In genomic region chr13:65909501-65909900, GRCh38 we compare ENCODE assay signal across 18 cellular contexts.
DNase-seq lines count a peak whose midpoint lies in the region; ATAC-seq and TF ChIP-seq lines count a peak whose summit lies in the region.
"Had no signal": no experiment of that assay in that cellular context is flagged by ENCODE, and none has a peak within 500 bp of the region (broad histone marks: within the 10 kb centered on the region; RNA-seq: fewer than 3 reads in every experiment).

No MANE protein-coding gene starts in this region.

- ATAC-seq in PC-3 (no peak), gastrocnemius medialis (no peak), GM21723 (IDR thresholded peaks at IDR 0.05; ENCODE audit: unreplicated experiment) (no peak)
- ATAC-seq: CD8-positive, alpha-beta T cell had no signal

- H3K4me2 ChIP-seq in PC-3 (ENCODE audit: low read length) (no peak overlapping the region), osteoblast (ENCODE audit: insufficient read depth, low read length) (no peak overlapping the region)
- H3K4me2 ChIP-seq: BLaER1 had no signal

- intact Hi-C loops in PC-3 (cut with micrococcal nuclease) = no loop called here
- intact Hi-C loops in gastrocnemius medialis (cut with DNase I; ENCODE audit: low total_unique reads) = no loop called here

- no peaks in the 10 kb centered on the region for H3F3A ChIP-seq in PC-3 (ENCODE audit: low read length, unreplicated experiment)

- H3K4me3 ChIP-seq in PC-3 (ENCODE audit: low read length) (no peak overlapping the region), osteoblast (ENCODE audit: insufficient read depth, low read length) (no peak overlapping the region), gastrocnemius medialis (no peak overlapping the region)
- H3K4me3 ChIP-seq: BLaER1 had no signal

- H3K27ac ChIP-seq in PC-3 (ENCODE audit: low read length) (no peak overlapping the region), osteoblast (ENCODE audit: low read depth, low read length) (no peak overlapping the region), gastrocnemius medialis (no peak overlapping the region)
- H3K27ac ChIP-seq: BLaER1 had no signal

- POLR2A ChIA-PET in PC-3 (lab: Charles Lee; ENCODE audit: unreplicated experiment) = no interaction called here

- H4K20me1 ChIP-seq in PC-3 (ENCODE audit: low read length) = no peaks in the 10 kb centered on the region
- H4K20me1 ChIP-seq in osteoblast (ENCODE audit: insufficient read depth, low read length) = no peaks in the 10 kb centered on the region
- H4K20me1 ChIP-seq: BLaER1 had no signal

- in situ Hi-C loops in gastrocnemius medialis (cut with MboI; ENCODE audit: low sequenced_read_pairs in 4 of 4) = no loop called here

- peaks cover 27% of the 10 kb centered on the region for H3K4me1 ChIP-seq in PC-3 (ENCODE audit: insufficient read depth, low read length)
- H3K4me1 ChIP-seq in osteoblast (ENCODE audit: insufficient read depth, low read length) = peaks cover 26% of the 10 kb centered on the region
- H3K4me1 ChIP-seq in gastrocnemius medialis = no peaks in the 10 kb centered on the region
- H3K4me1 ChIP-seq: BE2C, BLaER1, Caco-2 had no signal

- no peaks in the 10 kb centered on the region; the same call in 1 of the 2 replicates for H3K36me3 ChIP-seq in PC-3 (ENCODE audit: low read depth, low read length)
- H3K36me3 ChIP-seq in osteoblast (ENCODE audit: insufficient read depth, low read length) = no peaks in the 10 kb centered on the region
- H3K36me3 ChIP-seq in gastrocnemius medialis = no peaks in the 10 kb centered on the region
- H3K36me3 ChIP-seq: BE2C, BLaER1 had no signal

- TF ChIP-seq POLR2A in gastrocnemius medialis (IDR thresholded peaks at IDR 0.05) = no peak

- H3K27me3 ChIP-seq in PC-3 (ENCODE audit: low read length) (no peaks in the 10 kb centered on the region), osteoblast (ENCODE audit: insufficient read depth, low read length) (no peaks in the 10 kb centered on the region), gastrocnemius medialis (no peaks in the 10 kb centered on the region)
- H3K27me3 ChIP-seq: BE2C, BLaER1 had no signal

- CTCF ChIA-PET in PC-3 (lab: Charles Lee) = no interaction called here

- no TSS peak for BruUV-seq in PC-3 (replicated peaks; lab: Mats Ljungman, UMichigan)

- TF ChIP-seq CTCF in PC-3 (conservative IDR thresholded peaks at IDR 0.05; ENCODE audit: low read depth, low read length) (no peak), osteoblast (IDR thresholded peaks at IDR 0.05; ENCODE audit: extremely low read depth, low read depth, low read length) (no peak), gastrocnemius medialis (IDR thresholded peaks at IDR 0.05 in 4 of 5, conservative IDR thresholded peaks at IDR 0.05 in 1 of 5) (no peak)

- no peak overlapping the region for H3K9ac ChIP-seq in PC-3 (ENCODE audit: low read length)
- H3K9ac ChIP-seq: BLaER1 had no signal

- peak; percentile 16 for DNase-seq in PC-3
- DNase-seq in kidney tubule cell (ENCODE audit: low spot score) = peak; percentile 52
- DNase-seq in osteoblast (ENCODE audit: insufficient read length, low spot score, missing footprints) = peak; percentile 22
- DNase-seq in gastrocnemius medialis = no peak
- no peak for DNase-seq in islet precursor cell
- no peak for DNase-seq in NCI-H2196 (lab: John Stamatoyannopoulos, UW; ENCODE audit: unreplicated experiment)
- DNase-seq: 8988T; ACHN; BE2C; C1 segment of cervical spinal cord; Caco-2; Calu3; CD4-positive, CD25-positive, alpha-beta regulatory T cell; CD8-positive, alpha-beta T cell; DMS79 treated with DMSO at 0.1 percent for 48 hours; GF-D8 had no signal

- H2AFZ ChIP-seq in PC-3 (ENCODE audit: low read length) = no peak overlapping the region
- no peak overlapping the region for H2AFZ ChIP-seq in osteoblast (ENCODE audit: low read length)

- H3K79me2 ChIP-seq in PC-3 (ENCODE audit: low read length) (no peaks in the 10 kb centered on the region), osteoblast (ENCODE audit: insufficient read depth, low read length) (no peaks in the 10 kb centered on the region)

- no peaks in the 10 kb centered on the region for H3K9me2 ChIP-seq in PC-3 (replicated peaks; ENCODE audit: low read length)

- H3K9me3 ChIP-seq in PC-3 (ENCODE audit: low read length) (no peaks in the 10 kb centered on the region; the same call in 1 of the 2 replicates), osteoblast (ENCODE audit: low read depth, low read length) (peaks cover 2% of the 10 kb centered on the region), gastrocnemius medialis (no peaks in the 10 kb centered on the region)
- H3K9me3 ChIP-seq: BE2C, BLaER1, Caco-2 had no signal

Comparison
In these comparisons a context has a peak if more than half of its experiments do, and no peak if none do; other contexts are left out.
1. DNase-seq: peak in PC-3 (single experiment), kidney tubule cell (single experiment) and osteoblast (single experiment); none in gastrocnemius medialis (0 of 2), islet precursor cell (single experiment) and NCI-H2196 (single experiment).